Comparison of ENCODE assay signal across 8 cellular contexts in the genomic region with DNA sequence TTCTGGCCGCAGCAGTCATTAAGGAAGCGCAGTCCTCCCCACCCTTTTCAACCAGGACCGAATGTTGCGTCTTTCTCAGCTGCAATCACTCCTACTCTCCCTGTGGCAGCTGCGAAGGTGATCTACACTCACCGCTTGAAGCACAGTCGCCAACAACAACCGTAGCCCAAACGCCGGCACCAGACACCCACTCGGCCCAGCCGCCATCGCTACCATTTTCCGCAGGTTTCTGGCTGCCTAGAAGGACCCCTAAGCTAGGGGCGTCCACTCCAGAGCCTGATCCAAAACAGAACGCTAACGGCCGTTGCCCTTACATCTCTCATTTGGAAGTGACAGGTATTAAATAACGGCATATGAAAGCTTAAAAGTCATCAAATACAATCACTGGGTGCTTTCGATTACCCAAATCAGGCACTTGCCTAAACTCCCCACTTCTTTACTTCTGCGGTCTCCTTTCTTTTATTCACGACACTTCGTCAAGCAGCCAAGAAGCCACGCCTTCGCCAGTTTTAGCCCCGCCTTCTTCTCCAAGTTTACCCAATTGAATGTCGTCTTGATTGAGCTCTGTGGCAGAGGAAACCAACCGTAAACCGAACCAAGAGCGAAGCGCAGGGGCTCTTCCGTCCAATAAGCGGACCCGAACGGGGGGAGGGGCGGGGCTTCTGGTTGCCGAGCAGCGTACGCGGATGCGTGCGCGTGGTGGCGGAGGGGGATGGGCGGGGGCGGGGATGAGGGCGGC. TPM values are rescaled to one million over a fixed set of nuclear protein-coding genes. Genes with fewer than 3 reads are reported as not detected.
DNase-seq lines count a peak whose midpoint lies in the region; ATAC-seq, FAIRE-seq and TF ChIP-seq lines count a peak whose summit lies in the region.

TSS of gene SELENOF (minus strand) at position 231 of the 739 bp plus-strand sequence. CDS start at position 216, 15 bp downstream.

- peak; percentile 79 for ATAC-seq in GM18505 (IDR thresholded peaks at IDR 0.05; ENCODE audit: unreplicated experiment)
- peak; percentile 93 for ATAC-seq in HG02970 (IDR thresholded peaks at IDR 0.05; ENCODE audit: low FRiP score, unreplicated experiment)
- ATAC-seq in psoas muscle: peak; percentile 92 to 99 (median 98)

- intact Hi-C loops in T-helper 2 cell treated with Interferon-gamma antibody and Interleukin-4, amounts not matched to agents 100 ng/mL and 5 ng/mL, for 36 hours (cut with micrococcal nuclease): loop anchor here (1.0 to 10.0 kb wide), 9 partner anchors 81 to 1971 kb away; partner anchors contain the start of genes BCL10, ODF2L and SH3GLB1
- intact Hi-C loops in ascending aorta (cut with DNase I) (loop anchor here (1.0 to 10.0 kb wide), 7 partner anchors 137 to 1981 kb away; partner anchors contain the start of genes BCL10, GTF2B, LMO4 and ODF2L), psoas muscle (cut with DNase I) (loop anchor here in 1 of 2 donors (10.0 kb wide), 2 partner anchors 129 to 171 kb away; no protein-coding TSS in a partner anchor)

- peak within 1 kb of the TSS; percentile 82 to 85 for H3K4me3 ChIP-seq in ascending aorta
- peak within 1 kb of the TSS; percentile 90 to 95 for H3K4me3 ChIP-seq in right atrium auricular region
- H3K4me3 ChIP-seq in psoas muscle: peak within 1 kb of the TSS; percentile 93

- H3K9me3 ChIP-seq in ascending aorta (no peaks in the 10 kb centered on the region), right atrium auricular region (no peaks in the 10 kb centered on the region), psoas muscle (no peaks in the 10 kb centered on the region)

- TF ChIP-seq POLR2A in GM18505 (IDR thresholded peaks at IDR 0.05; ENCODE audit: borderline replicate concordance, extremely low read depth, insufficient read depth, insufficient read length): peak; percentile 87

- TF ChIP-seq CTCF in ascending aorta (IDR thresholded peaks at IDR 0.05) (no peak), right atrium auricular region (IDR thresholded peaks at IDR 0.05) (no peak), psoas muscle (IDR thresholded peaks at IDR 0.05) (peak; percentile 3)

- peak; percentile 94 for DNase-seq in NCI-H187 treated with DMSO at 0.1 percent for 48 hours (lab: John Stamatoyannopoulos, UW)
- peak; percentile 99 to 100 for DNase-seq in ascending aorta (ENCODE audit: low spot score in 2 of 2)
- DNase-seq in right atrium auricular region (ENCODE audit: low spot score): peak; percentile 99
- peak; percentile 99 for DNase-seq in psoas muscle
- peak; percentile 97 for DNase-seq in urothelium cell line (ENCODE audit: low spot score)

- H3K4me1 ChIP-seq in ascending aorta (peaks cover 0 to 17% of the 10 kb centered on the region in 2 donors), right atrium auricular region (peaks cover 0 to 29% of the 10 kb centered on the region in 2 donors), psoas muscle (peaks cover 19% of the 10 kb centered on the region)

- FAIRE-seq in urothelium cell line (lab: Jason Lieb, UNC): peak; percentile 30

- H3K27me3 ChIP-seq in ascending aorta: no peaks in the 10 kb centered on the region
- no peaks in the 10 kb centered on the region for H3K27me3 ChIP-seq in right atrium auricular region
- no peaks in the 10 kb centered on the region for H3K27me3 ChIP-seq in psoas muscle (ENCODE audit: insufficient read depth in 3 of 3, low read length in 2 of 3)

- WGBS in psoas muscle, 3 donors: 0 to 1% (median 1%) methylated on average over 46 to 47 of the region's 47 CpGs

- H3K36me3 ChIP-seq in ascending aorta: peaks cover 0 to 7% of the 10 kb centered on the region in 2 donors
- no peaks in the 10 kb centered on the region for H3K36me3 ChIP-seq in right atrium auricular region
- peaks cover 0 to 9% of the 10 kb centered on the region in 2 donors for H3K36me3 ChIP-seq in psoas muscle (ENCODE audit: insufficient read depth in 1 of 2, low read depth in 1 of 2)

- H3K27ac ChIP-seq in ascending aorta (peak within 1 kb of the TSS; percentile 82 to 92), right atrium auricular region (peak within 1 kb of the TSS; percentile 90 to 92), psoas muscle (peak within 1 kb of the TSS; percentile 98)

RNA-seq across cellular contexts. Expression of gene SELENOF, which starts in this region (rescaled TPM):
- 183 and 198 TPM in 2 replicates for total RNA-seq in T-helper 2 cell treated with Interferon-gamma antibody and Interleukin-4, amounts not matched to agents 100 ng/mL and 5 ng/mL, for 36 hours
- total RNA-seq in ascending aorta (124 TPM), right atrium auricular region (10 to 100 TPM; 73.1 to 80.7 TPM), psoas muscle (10 to 100 TPM; 56.4 to 67.6 (median 61.0) TPM)
- 10 to 100 TPM; 56.2 to 91.4 (median 75.2) TPM for polyA plus RNA-seq in psoas muscle

Comparison
In these comparisons a context has a peak if more than half of its experiments do, and no peak if none do; other contexts are left out.
1. Peak in every context shown above with its lines: DNase-seq, ATAC-seq, H3K4me3 ChIP-seq and H3K27ac ChIP-seq.